In the genomic region with DNA sequence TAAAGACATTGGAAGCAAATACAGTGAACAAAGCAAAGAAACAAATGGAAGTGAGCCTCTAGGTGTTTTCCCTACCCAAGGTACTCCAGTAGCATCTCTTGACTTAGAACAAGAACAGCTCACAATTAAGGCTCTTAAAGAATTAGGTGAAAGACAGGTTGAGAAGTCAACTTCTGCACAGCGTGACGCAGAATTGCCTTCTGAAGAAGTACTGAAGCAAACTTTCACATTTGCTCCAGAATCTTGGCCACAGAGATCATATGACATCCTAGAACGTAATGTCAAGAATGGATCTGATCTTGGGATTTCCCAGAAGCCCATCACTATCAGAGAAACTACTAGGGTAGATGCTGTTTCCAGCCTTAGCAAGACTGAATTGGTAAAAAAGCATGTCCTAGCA, we compare ENCODE assay signal across 1 cellular context.
TF ChIP-seq lines count a peak whose summit lies in the region.

No MANE protein-coding gene starts in this region.

TF ChIP-seq in endothelial cell of umbilical vein, 7 proteins besides CTCF, POLR2A, EP300 and RAD21:
- TF ChIP-seq GATA2 (IDR thresholded peaks at IDR 0.05; ENCODE audit: insufficient read depth, insufficient read length, low read depth, low read length) (no peak), MYC (IDR thresholded peaks at IDR 0.05; ENCODE audit: low read depth, low read length) (no peak), JUN (IDR thresholded peaks at IDR 0.05; ENCODE audit: borderline replicate concordance, insufficient read depth, insufficient read length, low read depth) (no peak), EZH2 (IDR thresholded peaks at IDR 0.05; ENCODE audit: borderline replicate concordance, low read depth, low read length, severe bottlenecking) (no peak), POLR2AphosphoS5 (IDR thresholded peaks at IDR 0.05; ENCODE audit: insufficient read depth, low read depth, low read length) (no peak), FOS (IDR thresholded peaks at IDR 0.05; ENCODE audit: borderline replicate concordance, insufficient read depth, low read length) (no peak)
- TF ChIP-seq, protein P1, sequence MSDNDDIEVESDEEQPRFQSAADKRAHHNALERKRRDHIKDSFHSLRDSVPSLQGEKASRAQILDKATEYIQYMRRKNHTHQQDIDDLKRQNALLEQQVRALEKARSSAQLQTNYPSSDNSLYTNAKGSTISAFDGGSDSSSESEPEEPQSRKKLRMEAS (IDR thresholded peaks at IDR 0.05; ENCODE audit: insufficient read depth, insufficient read length) = no peak
